ENCODE assay signal across 1 cellular context in the genomic region with DNA sequence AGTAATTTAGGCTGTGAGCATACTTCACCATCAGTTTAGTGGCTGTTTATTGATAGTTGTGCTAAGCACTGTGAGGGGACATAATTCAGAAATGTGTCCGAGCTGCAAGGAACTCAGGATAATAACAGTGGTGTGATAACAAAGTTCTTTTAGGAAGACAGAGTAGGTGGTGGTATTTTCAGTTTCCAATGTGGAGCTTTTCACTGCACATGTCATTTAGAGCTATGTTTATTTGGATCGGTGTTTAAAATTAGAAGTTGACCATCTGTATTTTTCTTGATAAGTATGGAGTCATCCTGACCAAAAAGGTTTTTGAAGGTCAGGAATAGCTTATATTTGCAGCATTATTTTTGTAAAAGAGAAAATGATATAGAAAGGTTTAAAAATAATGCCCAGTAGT.
TF ChIP-seq lines count a peak whose summit lies in the region.

No MANE protein-coding gene starts in this region.

TF ChIP-seq in K562, 482 proteins besides CTCF, POLR2A, EP300 and RAD21 (continued from another document):
- TF ChIP-seq, protein P1, sequence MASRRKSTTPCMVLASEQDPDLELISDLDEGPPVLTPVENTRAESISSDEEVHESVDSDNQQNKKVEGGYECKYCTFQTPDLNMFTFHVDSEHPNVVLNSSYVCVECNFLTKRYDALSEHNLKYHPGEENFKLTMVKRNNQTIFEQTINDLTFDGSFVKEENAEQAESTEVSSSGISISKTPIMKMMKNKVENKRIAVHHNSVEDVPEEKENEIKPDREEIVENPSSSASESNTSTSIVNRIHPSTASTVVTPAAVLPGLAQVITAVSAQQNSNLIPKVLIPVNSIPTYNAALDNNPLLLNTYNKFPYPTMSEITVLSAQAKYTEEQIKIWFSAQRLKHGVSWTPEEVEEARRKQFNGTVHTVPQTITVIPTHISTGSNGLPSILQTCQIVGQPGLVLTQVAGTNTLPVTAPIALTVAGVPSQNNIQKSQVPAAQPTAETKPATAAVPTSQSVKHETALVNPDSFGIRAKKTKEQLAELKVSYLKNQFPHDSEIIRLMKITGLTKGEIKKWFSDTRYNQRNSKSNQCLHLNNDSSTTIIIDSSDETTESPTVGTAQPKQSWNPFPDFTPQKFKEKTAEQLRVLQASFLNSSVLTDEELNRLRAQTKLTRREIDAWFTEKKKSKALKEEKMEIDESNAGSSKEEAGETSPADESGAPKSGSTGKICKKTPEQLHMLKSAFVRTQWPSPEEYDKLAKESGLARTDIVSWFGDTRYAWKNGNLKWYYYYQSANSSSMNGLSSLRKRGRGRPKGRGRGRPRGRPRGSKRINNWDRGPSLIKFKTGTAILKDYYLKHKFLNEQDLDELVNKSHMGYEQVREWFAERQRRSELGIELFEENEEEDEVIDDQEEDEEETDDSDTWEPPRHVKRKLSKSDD (conservative IDR thresholded peaks at IDR 0.05; ENCODE audit: low read length), result no peak
- TF ChIP-seq DIDO1 (tag; IDR thresholded peaks at IDR 0.05; ENCODE audit: low read depth) (no peak), ZNF449 (CRISPR knock-in tag; IDR thresholded peaks at IDR 0.05) (no peak), RB1 (IDR thresholded peaks at IDR 0.05; ENCODE audit: low read depth) (no peak)
